In genomic region chr14:39762576-39763401, GRCh38 we compare ENCODE assay signal across 1 cellular context.
A peak's percentile ranks its signal among the peaks of the same experiment; 100 is the strongest.
TF ChIP-seq lines count a peak whose summit lies in the region.

No MANE protein-coding gene starts in this region.

TF ChIP-seq in HepG2, 621 proteins besides CTCF, POLR2A, EP300 and RAD21 (continued from another document):
- TF ChIP-seq, protein P1, sequence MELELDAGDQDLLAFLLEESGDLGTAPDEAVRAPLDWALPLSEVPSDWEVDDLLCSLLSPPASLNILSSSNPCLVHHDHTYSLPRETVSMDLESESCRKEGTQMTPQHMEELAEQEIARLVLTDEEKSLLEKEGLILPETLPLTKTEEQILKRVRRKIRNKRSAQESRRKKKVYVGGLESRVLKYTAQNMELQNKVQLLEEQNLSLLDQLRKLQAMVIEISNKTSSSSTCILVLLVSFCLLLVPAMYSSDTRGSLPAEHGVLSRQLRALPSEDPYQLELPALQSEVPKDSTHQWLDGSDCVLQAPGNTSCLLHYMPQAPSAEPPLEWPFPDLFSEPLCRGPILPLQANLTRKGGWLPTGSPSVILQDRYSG (CRISPR knock-in tag; IDR thresholded peaks at IDR 0.05), result 0 out of 2 replicates have a peak, but pooled peaks have one; percentile 41
- TF ChIP-seq SIX4 (CRISPR knock-in tag; IDR thresholded peaks at IDR 0.05), result no peak
- TF ChIP-seq, protein P2, sequence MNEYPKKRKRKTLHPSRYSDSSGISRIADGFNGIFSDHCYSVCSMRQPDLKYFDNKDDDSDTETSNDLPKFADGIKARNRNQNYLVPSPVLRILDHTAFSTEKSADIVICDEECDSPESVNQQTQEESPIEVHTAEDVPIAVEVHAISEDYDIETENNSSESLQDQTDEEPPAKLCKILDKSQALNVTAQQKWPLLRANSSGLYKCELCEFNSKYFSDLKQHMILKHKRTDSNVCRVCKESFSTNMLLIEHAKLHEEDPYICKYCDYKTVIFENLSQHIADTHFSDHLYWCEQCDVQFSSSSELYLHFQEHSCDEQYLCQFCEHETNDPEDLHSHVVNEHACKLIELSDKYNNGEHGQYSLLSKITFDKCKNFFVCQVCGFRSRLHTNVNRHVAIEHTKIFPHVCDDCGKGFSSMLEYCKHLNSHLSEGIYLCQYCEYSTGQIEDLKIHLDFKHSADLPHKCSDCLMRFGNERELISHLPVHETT (CRISPR knock-in tag; conservative IDR thresholded peaks at IDR 0.05), result 0 out of 2 replicates have a peak, but pooled peaks have one; percentile 59
- TF ChIP-seq ZNF407 (CRISPR knock-in tag; IDR thresholded peaks at IDR 0.05; ENCODE audit: not compliant biosample characterization), result peak; percentile 83
- TF ChIP-seq, protein P3, sequence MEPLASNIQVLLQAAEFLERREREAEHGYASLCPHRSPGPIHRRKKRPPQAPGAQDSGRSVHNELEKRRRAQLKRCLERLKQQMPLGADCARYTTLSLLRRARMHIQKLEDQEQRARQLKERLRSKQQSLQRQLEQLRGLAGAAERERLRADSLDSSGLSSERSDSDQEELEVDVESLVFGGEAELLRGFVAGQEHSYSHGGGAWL (CRISPR knock-in tag; IDR thresholded peaks at IDR 0.05), result no peak
- peak; percentile 62; the same call in 1 of the 2 replicates for TF ChIP-seq ATF1 (CRISPR knock-in tag; IDR thresholded peaks at IDR 0.05)
- TF ChIP-seq RARG (CRISPR knock-in tag; IDR thresholded peaks at IDR 0.05; ENCODE audit: low read depth), result peak; percentile 91; the same call in 1 of the 2 replicates
- peak; percentile 84 for TF ChIP-seq ZNF550 (CRISPR knock-in tag; IDR thresholded peaks at IDR 0.05; ENCODE audit: borderline replicate concordance)
- peak; percentile 88 for TF ChIP-seq ZNF44 (CRISPR knock-in tag; IDR thresholded peaks at IDR 0.05)
- peak; percentile 81 for TF ChIP-seq ZNF18 (CRISPR knock-in tag; IDR thresholded peaks at IDR 0.05; ENCODE audit: insufficient replicate concordance)
- peak; percentile 67; the same call in 1 of the 2 replicates for TF ChIP-seq ZNF343 (CRISPR knock-in tag; IDR thresholded peaks at IDR 0.05)
- TF ChIP-seq ATAD3A (CRISPR knock-in tag; IDR thresholded peaks at IDR 0.05), result no peak
TF ChIP-seq in HepG2: peak in this region for 351.
